8 cellular contexts compared by ENCODE assay signal in genomic region chr11:15819679-15820286, GRCh38.
DNase-seq lines count a peak whose midpoint lies in the region; ATAC-seq and TF ChIP-seq lines count a peak whose summit lies in the region.

No MANE protein-coding gene starts in this region.

- ATAC-seq in GM18861 (IDR thresholded peaks at IDR 0.05; ENCODE audit: unreplicated experiment) (peak; percentile 74), HG03039 (IDR thresholded peaks at IDR 0.05; ENCODE audit: unreplicated experiment) (peak; percentile 91), GM21423 (IDR thresholded peaks at IDR 0.05; ENCODE audit: unreplicated experiment) (no peak)
- peak; percentile 58 for ATAC-seq in activated naive CD8-positive, alpha-beta T cell treated with anti-CD3 and anti-CD28 coated beads, Interleukin-2, amount 10 ng/mL, durations not matched to agents 7 days and 5 days (ENCODE audit: low read depth)

- DNase-seq in AML-193 (lab: John Stamatoyannopoulos, UW) = peak; percentile 27 to 35
- peak; percentile 62 for DNase-seq in NCI-H82 (lab: John Stamatoyannopoulos, UW)
- DNase-seq in activated naive CD8-positive, alpha-beta T cell treated with anti-CD3 and anti-CD28 coated beads, Interleukin-2, amount 10 ng/mL, durations not matched to agents 7 days and 5 days = peak; percentile 60
- DNase-seq in left ventricle myocardium inferior = peak; percentile 73
- no peak for DNase-seq in retinal pigment epithelial cell (ENCODE audit: low read depth)

- peaks cover 7% of the 10 kb centered on the region for H3K27me3 Mint-ChIP-seq in activated naive CD8-positive, alpha-beta T cell treated with anti-CD3 and anti-CD28 coated beads, Interleukin-2, amount 10 ng/mL, durations not matched to agents 7 days and 5 days

- H3K4me3 ChIP-seq in left ventricle myocardium inferior (no peak overlapping the region), retinal pigment epithelial cell (ENCODE audit: low read length) (no peak overlapping the region)

- intact Hi-C loops in left ventricle myocardium inferior (cut with micrococcal nuclease) = loop anchor here (10.0 kb wide), 2 partner anchors 155 to 795 kb away; no protein-coding TSS in a partner anchor

- no peaks in the 10 kb centered on the region for H3K36me3 Mint-ChIP-seq in activated naive CD8-positive, alpha-beta T cell treated with anti-CD3 and anti-CD28 coated beads, Interleukin-2, amount 10 ng/mL, durations not matched to agents 7 days and 5 days

- H3K4me1 ChIP-seq in left ventricle myocardium inferior = peaks cover 52% of the 10 kb centered on the region

- no peaks in the 10 kb centered on the region for H3K9me3 Mint-ChIP-seq in activated naive CD8-positive, alpha-beta T cell treated with anti-CD3 and anti-CD28 coated beads, Interleukin-2, amount 10 ng/mL, durations not matched to agents 7 days and 5 days

- H3K4me3 Mint-ChIP-seq in activated naive CD8-positive, alpha-beta T cell treated with anti-CD3 and anti-CD28 coated beads, Interleukin-2, amount 10 ng/mL, durations not matched to agents 7 days and 5 days = no peak overlapping the region

- H3K27ac ChIP-seq in left ventricle myocardium inferior (replicated peaks) = no peak overlapping the region

- H3K9me3 ChIP-seq in left ventricle myocardium inferior (replicated peaks) = no peaks in the 10 kb centered on the region

- H3K4me1 Mint-ChIP-seq in activated naive CD8-positive, alpha-beta T cell treated with anti-CD3 and anti-CD28 coated beads, Interleukin-2, amount 10 ng/mL, durations not matched to agents 7 days and 5 days = no peaks in the 10 kb centered on the region

- H3K36me3 ChIP-seq in left ventricle myocardium inferior = no peaks in the 10 kb centered on the region

- POLR2A ChIA-PET in activated naive CD8-positive, alpha-beta T cell treated with anti-CD3 and anti-CD28 coated beads, Interleukin-2, amount 10 ng/mL, durations not matched to agents 7 days and 5 days (lab: Charles Lee) = no interaction called here

- TF ChIP-seq CTCF in left ventricle myocardium inferior (IDR thresholded peaks at IDR 0.05; ENCODE audit: borderline replicate concordance) (peak; percentile 94), retinal pigment epithelial cell (conservative IDR thresholded peaks at IDR 0.05; ENCODE audit: low read depth, low read length) (peak; percentile 99)

- no peaks in the 10 kb centered on the region for H3K27me3 ChIP-seq in left ventricle myocardium inferior (ENCODE audit: low read depth)

- H3K27ac Mint-ChIP-seq in activated naive CD8-positive, alpha-beta T cell treated with anti-CD3 and anti-CD28 coated beads, Interleukin-2, amount 10 ng/mL, durations not matched to agents 7 days and 5 days = no peak overlapping the region
